22 cellular contexts compared by ENCODE assay signal in genomic region chr16:72948238-72948559, GRCh38.
DNase-seq lines count a peak whose midpoint lies in the region; ATAC-seq, FAIRE-seq and TF ChIP-seq lines count a peak whose summit lies in the region.
"Had no signal": no experiment of that assay in that cellular context is flagged by ENCODE, and none has a peak within 500 bp of the region (broad histone marks: within the 10 kb centered on the region; RNA-seq: fewer than 3 reads in every experiment).

No MANE protein-coding gene starts in this region.

- no peak for DNase-seq in left ventricle myocardium inferior
- DNase-seq in right cardiac atrium = no peak
- DNase-seq in HepG2 (ENCODE audit: low spot score) = no peak
- no peak for DNase-seq in osteocyte (ENCODE audit: extremely low spot score, unreplicated experiment)
- DNase-seq in upper lobe of right lung = no peak
- no peak for DNase-seq in activated CD8-positive, alpha-beta memory T cell treated with anti-CD3 and anti-CD28 coated beads for 24 hours
- no peak for DNase-seq in activated CD4-positive, alpha-beta T cell treated with anti-CD3 and anti-CD28 coated beads, Interleukin-2, amount 10 ng/mL, durations not matched to agents 7 days and 5 days
- DNase-seq: CD4-positive, CD25-positive, alpha-beta regulatory T cell; COR-L47; DMS 273 treated with DMSO at 0.1 percent for 48 hours; DND-41; GM23248; Kasumi-1; MG63; NCI-H1048; NCI-H1436; NCI-H1930; NCI-H226; NCI-H524 had no signal

- TF ChIP-seq RAD21 in HepG2 (CRISPR knock-in tag; IDR thresholded peaks at IDR 0.05) = no peak

- no peak overlapping the region for H2AFZ ChIP-seq in HepG2 (ENCODE audit: low read length)
- H2AFZ ChIP-seq: GM23248 had no signal

- TF ChIP-seq CTCF in left ventricle myocardium inferior (IDR thresholded peaks at IDR 0.05; ENCODE audit: borderline replicate concordance) = no peak
- no peak for TF ChIP-seq CTCF in HepG2 (CRISPR knock-in tag; IDR thresholded peaks at IDR 0.05)
- TF ChIP-seq CTCF in osteocyte (IDR thresholded peaks at IDR 0.05) = no peak
- no peak for TF ChIP-seq CTCF in upper lobe of right lung (IDR thresholded peaks at IDR 0.05)

- intact Hi-C loops in left ventricle myocardium inferior (cut with micrococcal nuclease) = no loop called here
- intact Hi-C loops in right cardiac atrium (cut with DNase I) = loop anchor here in 1 of 4 donors (10.0 kb wide), 1 partner anchor 107 kb away; no protein-coding TSS in a partner anchor
- intact Hi-C loops in HepG2 (cut with micrococcal nuclease; ENCODE audit: unreplicated experiment) = loop anchor here (1.0 kb wide), 2 partner anchors 71 to 116 kb away; no protein-coding TSS in a partner anchor
- intact Hi-C loops in upper lobe of right lung (cut with DNase I) = loop anchor here (10.0 kb wide), 1 partner anchor 113 kb away; no protein-coding TSS in a partner anchor

- POLR2A ChIA-PET in HepG2 (lab: Yijun Ruan, JAX) = no interaction called here
- POLR2A ChIA-PET in activated CD4-positive, alpha-beta T cell treated with anti-CD3 and anti-CD28 coated beads, Interleukin-2, amount 10 ng/mL, durations not matched to agents 7 days and 5 days (lab: Charles Lee) = no interaction called here

- no TSS peak for BruUV-seq in HepG2 (replicated peaks; lab: Mats Ljungman, UMichigan)

- FAIRE-seq in HepG2 (lab: Jason Lieb, UNC) = peak; percentile 8

- H3K27me3 ChIP-seq in left ventricle myocardium inferior (ENCODE audit: low read depth) = no peaks in the 10 kb centered on the region
- H3K27me3 ChIP-seq in right cardiac atrium (ENCODE audit: control insufficient read depth, insufficient read depth) = no peaks in the 10 kb centered on the region
- no peaks in the 10 kb centered on the region for H3K27me3 ChIP-seq in HepG2 (ENCODE audit: control insufficient read depth in 1 of 2, insufficient read depth in 2 of 2, low read length in 2 of 2)
- no peaks in the 10 kb centered on the region for H3K27me3 ChIP-seq in upper lobe of right lung
- H3K27me3 ChIP-seq: MG63 had no signal

- no peak for TF ChIP-seq POLR2A in HepG2 (IDR thresholded peaks at IDR 0.05; ENCODE audit: insufficient read depth in 1 of 2, low read depth in 2 of 2, low read length in 2 of 2)

- no peak overlapping the region for H3K4me3 ChIP-seq in left ventricle myocardium inferior
- no peak overlapping the region for H3K4me3 ChIP-seq in right cardiac atrium (ENCODE audit: low read length)
- no peak overlapping the region for H3K4me3 ChIP-seq in HepG2 (replicated peaks in 1 of 3; ENCODE audit: insufficient read depth in 1 of 3, low read depth in 2 of 3, low read length in 3 of 3)
- H3K4me3 ChIP-seq in upper lobe of right lung = no peak overlapping the region
- H3K4me3 ChIP-seq: GM23248, MG63 had no signal

- no peaks in the 10 kb centered on the region for H3K27me3 Mint-ChIP-seq in osteocyte (ENCODE audit: unreplicated experiment)
- peaks cover 7% of the 10 kb centered on the region for H3K27me3 Mint-ChIP-seq in activated CD4-positive, alpha-beta T cell treated with anti-CD3 and anti-CD28 coated beads, Interleukin-2, amount 10 ng/mL, durations not matched to agents 7 days and 5 days
- H3K27me3 Mint-ChIP-seq: B cell; CD4-positive, CD25-positive, alpha-beta regulatory T cell had no signal

- H3K4me1 Mint-ChIP-seq in osteocyte (ENCODE audit: unreplicated experiment) = peaks cover 68% of the 10 kb centered on the region
- H3K4me1 Mint-ChIP-seq in activated CD4-positive, alpha-beta T cell treated with anti-CD3 and anti-CD28 coated beads, Interleukin-2, amount 10 ng/mL, durations not matched to agents 7 days and 5 days = no peaks in the 10 kb centered on the region
- H3K4me1 Mint-ChIP-seq: B cell; CD4-positive, CD25-positive, alpha-beta regulatory T cell had no signal

- peaks cover 53% of the 10 kb centered on the region for H3K79me2 ChIP-seq in HepG2 (ENCODE audit: insufficient read depth, low read length)

- no peaks in the 10 kb centered on the region for H3K9me3 Mint-ChIP-seq in osteocyte (ENCODE audit: unreplicated experiment)
- H3K9me3 Mint-ChIP-seq in activated CD4-positive, alpha-beta T cell treated with anti-CD3 and anti-CD28 coated beads, Interleukin-2, amount 10 ng/mL, durations not matched to agents 7 days and 5 days = no peaks in the 10 kb centered on the region

- no peak for ATAC-seq in right cardiac atrium
- ATAC-seq in HepG2 = no peak
- no peak for ATAC-seq in upper lobe of right lung
- ATAC-seq in GM21423 (IDR thresholded peaks at IDR 0.05; ENCODE audit: unreplicated experiment) = no peak
- ATAC-seq: HCT116 had no signal

- H3K4me3 Mint-ChIP-seq in osteocyte (ENCODE audit: unreplicated experiment) = no peak overlapping the region
- H3K4me3 Mint-ChIP-seq in activated CD4-positive, alpha-beta T cell treated with anti-CD3 and anti-CD28 coated beads, Interleukin-2, amount 10 ng/mL, durations not matched to agents 7 days and 5 days = no peak overlapping the region
- H3K4me3 Mint-ChIP-seq: B cell; CD4-positive, CD25-positive, alpha-beta regulatory T cell had no signal

- in situ Hi-C loops in HepG2 (cut with HindIII; ENCODE audit: extremely low pct_ligation_motif_present, low pct_unique_long_range_greater_than_20kb) = loop anchor here (5.0 kb wide), 1 partner anchor 99 kb away; the partner anchor contains the start of gene ZFHX3

- peaks cover 27% of the 10 kb centered on the region for H3K36me3 ChIP-seq in left ventricle myocardium inferior
- H3K36me3 ChIP-seq in HepG2 (replicated peaks in 1 of 2; ENCODE audit: control insufficient read depth in 1 of 2, insufficient read depth in 2 of 2, low read length in 2 of 2) = peaks cover 34 to 70% of the 10 kb centered on the region in 2 experiments
- peaks cover 15% of the 10 kb centered on the region for H3K36me3 ChIP-seq in upper lobe of right lung
- H3K36me3 ChIP-seq: MG63 had no signal

- H3K27ac ChIP-seq in left ventricle myocardium inferior (replicated peaks) (peak overlapping the region; percentile 44), right cardiac atrium (ENCODE audit: low read length) (no peak overlapping the region), HepG2 (ENCODE audit: extremely low read length, insufficient read depth, low read length) (peak overlapping the region; percentile 31), upper lobe of right lung (peak overlapping the region; percentile 17)
- H3K27ac ChIP-seq: GM23248 had no signal

- peaks cover 60% of the 10 kb centered on the region for H3K36me3 Mint-ChIP-seq in osteocyte (ENCODE audit: unreplicated experiment)
- no peaks in the 10 kb centered on the region for H3K36me3 Mint-ChIP-seq in activated CD4-positive, alpha-beta T cell treated with anti-CD3 and anti-CD28 coated beads, Interleukin-2, amount 10 ng/mL, durations not matched to agents 7 days and 5 days (ENCODE audit: low read depth)
- H3K36me3 Mint-ChIP-seq: CD4-positive, CD25-positive, alpha-beta regulatory T cell had no signal

- H3K9ac ChIP-seq in HepG2 (ENCODE audit: insufficient read depth, low read depth, low read length) = no peak overlapping the region
- H3K9ac ChIP-seq: GM23248 had no signal

- H3K27ac Mint-ChIP-seq in osteocyte (ENCODE audit: unreplicated experiment) = peak overlapping the region; percentile 31
- H3K27ac Mint-ChIP-seq in activated CD4-positive, alpha-beta T cell treated with anti-CD3 and anti-CD28 coated beads, Interleukin-2, amount 10 ng/mL, durations not matched to agents 7 days and 5 days = no peak overlapping the region
- H3K27ac Mint-ChIP-seq: B cell; CD4-positive, CD25-positive, alpha-beta regulatory T cell had no signal

- H3K4me1 ChIP-seq in left ventricle myocardium inferior (peaks cover 45% of the 10 kb centered on the region), right cardiac atrium (ENCODE audit: control insufficient read depth, insufficient read depth, low read length) (peaks cover 14% of the 10 kb centered on the region), HepG2 (ENCODE audit: insufficient read depth, low read length) (peaks cover 35% of the 10 kb centered on the region), upper lobe of right lung (peaks cover 15% of the 10 kb centered on the region)

- 91% methylated on average over 9 of the region's 9 CpGs for WGBS in right cardiac atrium
- 69% methylated on average over 9 of the region's 9 CpGs for WGBS in HepG2 (ENCODE audit: low lambda C conversion rate)

- H3K9me3 ChIP-seq in left ventricle myocardium inferior (replicated peaks) (no peaks in the 10 kb centered on the region), right cardiac atrium (ENCODE audit: control insufficient read depth, low read length) (no peaks in the 10 kb centered on the region), HepG2 (ENCODE audit: low read length) (no peaks in the 10 kb centered on the region), upper lobe of right lung (no peaks in the 10 kb centered on the region)
- H3K9me3 ChIP-seq: MG63 had no signal

- peak overlapping the region; percentile 46; the same call in 1 of the 2 replicates for H3K4me2 ChIP-seq in HepG2 (ENCODE audit: low read depth, low read length)

- H4K20me1 ChIP-seq in HepG2 (ENCODE audit: insufficient read depth, low read length) = peaks cover 13% of the 10 kb centered on the region; the same call in 1 of the 2 replicates

- CTCF ChIA-PET in HepG2 (lab: Yijun Ruan, JAX; ENCODE audit: low intra/inter-chr PET ratio, low total read pairs) = interaction anchor here (0.5 to 1.1 kb wide), 2 partner anchors 13 to 116 kb away, joined by 3 read pairs; no protein-coding TSS in a partner anchor
- CTCF ChIA-PET in activated CD4-positive, alpha-beta T cell treated with anti-CD3 and anti-CD28 coated beads, Interleukin-2, amount 10 ng/mL, durations not matched to agents 7 days and 5 days (lab: Charles Lee) = no interaction called here

- TF ChIP-seq EP300 in HepG2 (IDR thresholded peaks at IDR 0.05; ENCODE audit: low read depth in 2 of 2, low read length in 2 of 2) (no peak), HepG2 (CRISPR knock-in tag; IDR thresholded peaks at IDR 0.05; ENCODE audit: borderline replicate concordance) (no peak)

TF ChIP-seq in HepG2, 621 proteins besides CTCF, POLR2A, EP300 and RAD21 (continues in another document):
- TF ChIP-seq ZGPAT (CRISPR knock-in tag; IDR thresholded peaks at IDR 0.05) (no peak; the same call in 1 of the 2 replicates), ZC3H4 (CRISPR knock-in tag; IDR thresholded peaks at IDR 0.05; ENCODE audit: borderline replicate concordance) (no peak), RFX5 (IDR thresholded peaks at IDR 0.05; ENCODE audit: low read depth, low read length) (no peak)
